In the genomic region with DNA sequence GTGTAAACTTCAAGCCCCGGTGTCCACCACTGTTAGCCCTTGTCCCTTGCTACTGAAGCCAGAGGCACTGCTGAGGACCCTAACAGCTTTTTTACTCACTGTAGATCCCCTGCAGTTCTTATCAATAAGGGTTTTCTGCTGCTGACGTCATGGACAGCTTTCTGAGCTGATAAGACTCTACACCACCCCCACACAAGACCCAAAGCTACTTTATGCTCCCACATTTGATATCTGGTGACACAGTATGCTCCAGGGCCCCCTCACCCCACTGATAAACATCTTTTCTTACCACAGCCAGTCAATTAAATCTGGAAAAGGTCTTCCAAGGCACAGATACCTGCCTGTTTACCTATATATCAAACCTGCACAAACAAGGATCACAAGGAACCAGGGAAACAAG, we compare ENCODE assay signal across 16 cellular contexts.
"Had no signal": no experiment of that assay in that cellular context is flagged by ENCODE, and none has a peak within 500 bp of the region (broad histone marks: within the 10 kb centered on the region; RNA-seq: fewer than 3 reads in every experiment).

No MANE protein-coding gene starts in this region.

- ATAC-seq: esophagus mucosa, left cardiac atrium, psoas muscle had no signal

- H3K27ac Mint-ChIP-seq: nephron had no signal

- H3K4me3 ChIP-seq: colonic mucosa, left ventricle myocardium inferior, lung, psoas muscle had no signal

- H3K4me3 Mint-ChIP-seq: naive B cell, nephron had no signal

- H3K27me3 ChIP-seq: colonic mucosa had no signal

- H3K27ac ChIP-seq: colonic mucosa, left ventricle myocardium inferior, parathyroid adenoma, psoas muscle had no signal

- H3K4me1 ChIP-seq: colonic mucosa, left ventricle myocardium inferior, parathyroid adenoma, psoas muscle had no signal

- DNase-seq: colonic mucosa; effector CD4-positive, alpha-beta T cell; kidney; left cardiac atrium; left ventricle myocardium inferior; mesenchymal stem cell; naive B cell; psoas muscle; small intestine; stimulated activated CD4-positive, alpha-beta T cell treated with anti-CD3 and anti-CD28 coated beads, Interleukin-12 subunit alpha, Interleukin-12 subunit beta, amount 100 ng/mL, for 4 hours; stimulated activated naive CD4-positive, alpha-beta T cell treated with Interleukin-2 at 50 U/mL for 16 hours; trophoblast cell had no signal

- H3K9me3 ChIP-seq: colonic mucosa had no signal

- H3K36me3 ChIP-seq: colonic mucosa, left ventricle myocardium inferior had no signal

- H3K9ac ChIP-seq: parathyroid adenoma had no signal

- H3K4me1 Mint-ChIP-seq: naive B cell, nephron had no signal
